Comparison of ENCODE assay signal across 20 cellular contexts in genomic region chr1:33502726-33503125, GRCh38.
DNase-seq lines count a peak whose midpoint lies in the region; TF ChIP-seq lines count a peak whose summit lies in the region.
"Had no signal": no experiment of that assay in that cellular context is flagged by ENCODE, and none has a peak within 500 bp of the region (broad histone marks: within the 10 kb centered on the region; RNA-seq: fewer than 3 reads in every experiment).

No MANE protein-coding gene starts in this region.

- peak; percentile 13 for DNase-seq in HPDE6-E6E7 (ENCODE audit: extremely low spot score)
- DNase-seq in amniotic epithelial cell (ENCODE audit: low read depth): peak; percentile 48
- DNase-seq in fibroblast of mammary gland (ENCODE audit: low read depth): peak; percentile 76
- peak; percentile 32 for DNase-seq in smooth muscle cell of the brain vasculature (ENCODE audit: low read depth, low spot score)
- no peak for DNase-seq in SHP77 (lab: John Stamatoyannopoulos, UW)
- no peak for DNase-seq in activated T-cell treated with anti-CD3 and anti-CD28 coated beads, Interleukin-2, amount 50 U/mL, for 1 hour
- DNase-seq in NCI-H446 (lab: John Stamatoyannopoulos, UW): no peak
- DNase-seq in activated gamma-delta T cell treated with Interleukin-2 at 50 U/mL for 16 hours: no peak
- DNase-seq: activated B cell treated with CpG ODN at 0.5 μM for 24 hours; activated CD4-positive, alpha-beta memory T cell treated with anti-CD3 and anti-CD28 coated beads, Interleukin-2, amount 10 ng/mL, durations not matched to agents 7 days and 5 days; activated naive CD4-positive, alpha-beta T cell treated with Interleukin-2 at 50 U/mL for 16 hours; activated T-cell treated with anti-CD3 and anti-CD28 coated beads for 4 hours; naive thymus-derived CD8-positive, alpha-beta T cell; NCI-H2029; NCI-H446 treated with DMSO at 0.1 percent for 48 hours; Peyer's patch; stimulated activated CD4-positive, alpha-beta T cell treated with anti-CD3 and anti-CD28 coated beads, Interleukin-15, amount 100 ng/mL, for 24 hours; substantia nigra had no signal

- TF ChIP-seq CTCF in fibroblast of mammary gland (conservative IDR thresholded peaks at IDR 0.05; ENCODE audit: control insufficient read depth, insufficient read depth, low read depth, low read length): no peak

- H3K4me3 ChIP-seq in fibroblast of mammary gland (ENCODE audit: control insufficient read depth, low read depth, low read length): no peak overlapping the region
- H3K4me3 ChIP-seq: BLaER1, Peyer's patch, right atrium auricular region had no signal

Comparison
In these comparisons a context has a peak if more than half of its experiments do, and no peak if none do; other contexts are left out.
1. DNase-seq: peak in HPDE6-E6E7 (single experiment), amniotic epithelial cell (single experiment), fibroblast of mammary gland (single experiment) and smooth muscle cell of the brain vasculature (single experiment); none in SHP77 (0 of 2), activated T-cell treated with anti-CD3 and anti-CD28 coated beads, Interleukin-2, amount 50 U/mL, for 1 hour (single experiment), NCI-H446 (0 of 2) and activated gamma-delta T cell treated with Interleukin-2 at 50 U/mL for 16 hours (single experiment).